10 cellular contexts compared by ENCODE assay signal in genomic region chr18:54742654-54743053, GRCh38.
DNase-seq lines count a peak whose midpoint lies in the region; ATAC-seq and TF ChIP-seq lines count a peak whose summit lies in the region.
"Had no signal": no experiment of that assay in that cellular context is flagged by ENCODE, and none has a peak within 500 bp of the region (broad histone marks: within the 10 kb centered on the region; RNA-seq: fewer than 3 reads in every experiment).

No MANE protein-coding gene starts in this region.

- in situ Hi-C loops in brain microvascular endothelial cell (cut with HindIII; ENCODE audit: low pct_ligation_motif_present, low sequenced_read_pairs): no loop called here

- no peaks in the 10 kb centered on the region for H3K27me3 ChIP-seq in brain microvascular endothelial cell (replicated peaks)
- no peaks in the 10 kb centered on the region for H3K27me3 ChIP-seq in BE2C
- no peaks in the 10 kb centered on the region for H3K27me3 ChIP-seq in naive thymus-derived CD4-positive, alpha-beta T cell (ENCODE audit: control insufficient read depth in 2 of 2, insufficient read depth in 2 of 2, low read length in 2 of 2)

- H3K36me3 Mint-ChIP-seq in naive thymus-derived CD4-positive, alpha-beta T cell: peaks cover 0 to 3% (median 0%) of the 10 kb centered on the region in 5 donors

- TF ChIP-seq CTCF in brain microvascular endothelial cell (IDR thresholded peaks at IDR 0.05; ENCODE audit: low read depth, low read length, missing control alignments) (peak; percentile 17), BE2C (IDR thresholded peaks at IDR 0.05; ENCODE audit: low read depth, low read length) (no peak)

- intact Hi-C loops in naive thymus-derived CD4-positive, alpha-beta T cell (cut with micrococcal nuclease): no loop called here

- H3K36me3 ChIP-seq in brain microvascular endothelial cell (replicated peaks) (no peaks in the 10 kb centered on the region), BE2C (no peaks in the 10 kb centered on the region)
- H3K36me3 ChIP-seq in naive thymus-derived CD4-positive, alpha-beta T cell (ENCODE audit: control insufficient read depth in 2 of 3, insufficient read depth in 3 of 3, low read length in 3 of 3): no peaks in the 10 kb centered on the region

- peaks cover 0 to 4% (median 0%) of the 10 kb centered on the region in 11 donors for H3K9me3 Mint-ChIP-seq in naive thymus-derived CD4-positive, alpha-beta T cell

- H3K4me1 ChIP-seq in BE2C: no peaks in the 10 kb centered on the region
- no peaks in the 10 kb centered on the region for H3K4me1 ChIP-seq in naive thymus-derived CD4-positive, alpha-beta T cell (ENCODE audit: control insufficient read depth in 2 of 2, insufficient read depth in 2 of 2, low read length in 2 of 2)
- H3K4me1 ChIP-seq: parathyroid adenoma had no signal

- H3K4me1 Mint-ChIP-seq in naive thymus-derived CD4-positive, alpha-beta T cell: no peaks in the 10 kb centered on the region

- no peak overlapping the region for H3K4me3 Mint-ChIP-seq in naive thymus-derived CD4-positive, alpha-beta T cell

- H3K27ac ChIP-seq in brain microvascular endothelial cell: peak overlapping the region; percentile 62
- H3K27ac ChIP-seq in naive thymus-derived CD4-positive, alpha-beta T cell (ENCODE audit: low read depth, low read length): no peak overlapping the region
- H3K27ac ChIP-seq: parathyroid adenoma had no signal

- POLR2A ChIA-PET in naive thymus-derived CD4-positive, alpha-beta T cell (lab: Charles Lee): no interaction called here

- no peaks in the 10 kb centered on the region for H3K9me3 ChIP-seq in BE2C
- H3K9me3 ChIP-seq in naive thymus-derived CD4-positive, alpha-beta T cell (ENCODE audit: control insufficient read depth in 2 of 3, low read length in 3 of 3): no peaks in the 10 kb centered on the region

- CTCF ChIA-PET in naive thymus-derived CD4-positive, alpha-beta T cell (lab: Charles Lee): no interaction called here

- DNase-seq in GOT3 (lab: John Stamatoyannopoulos, UW): peak; percentile 23
- peak; percentile 97 for DNase-seq in brain microvascular endothelial cell
- peak; percentile 7 to 59 for DNase-seq in hippocampal formation (lab: John Stamatoyannopoulos, UW)
- peak; percentile 93 for DNase-seq in smooth muscle cell of the brain vasculature (ENCODE audit: low read depth, low spot score)
- no peak for DNase-seq in BE2C
- DNase-seq in naive thymus-derived CD4-positive, alpha-beta T cell: no peak
- DNase-seq in NCI-H2081 (lab: John Stamatoyannopoulos, UW): no peak
- DNase-seq in NCI-H187 (lab: John Stamatoyannopoulos, UW): no peak
- DNase-seq: Karpas-422 had no signal

- peaks cover 0 to 16% (median 0%) of the 10 kb centered on the region in 5 donors for H3K27me3 Mint-ChIP-seq in naive thymus-derived CD4-positive, alpha-beta T cell

- no peak for ATAC-seq in naive thymus-derived CD4-positive, alpha-beta T cell

- H3K27ac Mint-ChIP-seq in naive thymus-derived CD4-positive, alpha-beta T cell: no peak overlapping the region

- H3K4me3 ChIP-seq in brain microvascular endothelial cell (ENCODE audit: low read depth, low read length) (no peak overlapping the region), BE2C (ENCODE audit: low read depth, low read length) (no peak overlapping the region)
- no peak overlapping the region for H3K4me3 ChIP-seq in naive thymus-derived CD4-positive, alpha-beta T cell (ENCODE audit: low read length)

Comparison
In these comparisons a context has a peak if more than half of its experiments do, and no peak if none do; other contexts are left out.
1. DNase-seq: peak in GOT3 (single experiment), brain microvascular endothelial cell (single experiment), hippocampal formation (2 of 2) and smooth muscle cell of the brain vasculature (single experiment); none in BE2C (single experiment), naive thymus-derived CD4-positive, alpha-beta T cell (0 of 9), NCI-H2081 (0 of 2) and NCI-H187 (0 of 2).